20 cellular contexts compared by ENCODE assay signal in genomic region chr3:4228295-4228694, GRCh38.
A peak's percentile ranks its signal among the peaks of the same experiment; 100 is the strongest.
DNase-seq lines count a peak whose midpoint lies in the region; ATAC-seq, FAIRE-seq and TF ChIP-seq lines count a peak whose summit lies in the region.
"Had no signal": no experiment of that assay in that cellular context is flagged by ENCODE, and none has a peak within 500 bp of the region (broad histone marks: within the 10 kb centered on the region; RNA-seq: fewer than 3 reads in every experiment).

No MANE protein-coding gene starts in this region.

- H3K9me2 ChIP-seq in SK-N-SH, result no peaks in the 10 kb centered on the region

- H3F3A ChIP-seq in SK-N-SH (replicated peaks; ENCODE audit: insufficient read depth), result no peaks in the 10 kb centered on the region

- CTCF ChIA-PET in SK-N-SH (lab: Yijun Ruan, JAX), result no interaction called here

- H3K27ac Mint-ChIP-seq in glutamatergic neuron (ENCODE audit: unreplicated experiment), result peak overlapping the region; percentile 74
- H3K27ac Mint-ChIP-seq: CD14-positive monocyte had no signal

- H3K9ac ChIP-seq in SK-N-SH, result no peak overlapping the region
- H3K9ac ChIP-seq: GM23248 had no signal

- no peaks in the 10 kb centered on the region for H3K36me3 ChIP-seq in small intestine (ENCODE audit: control insufficient read depth in 2 of 2, insufficient read depth in 2 of 2, low read length in 2 of 2)
- no peaks in the 10 kb centered on the region for H3K36me3 ChIP-seq in SK-N-SH (replicated peaks in 1 of 2; ENCODE audit: control insufficient read depth in 1 of 2, insufficient read depth in 2 of 2, low read length in 1 of 2)

- peaks cover 6% of the 10 kb centered on the region for H3K9me3 Mint-ChIP-seq in glutamatergic neuron (ENCODE audit: unreplicated experiment)
- H3K9me3 Mint-ChIP-seq: CD14-positive monocyte had no signal

- H3K4me3 Mint-ChIP-seq in glutamatergic neuron (ENCODE audit: unreplicated experiment), result peak overlapping the region; percentile 71
- H3K4me3 Mint-ChIP-seq: CD14-positive monocyte had no signal

- peaks cover 41% of the 10 kb centered on the region for H3K4me1 Mint-ChIP-seq in glutamatergic neuron (ENCODE audit: low read depth, unreplicated experiment)

- TF ChIP-seq CTCF in glutamatergic neuron (IDR thresholded peaks at IDR 0.05; ENCODE audit: partially characterized antibody, unreplicated experiment) (no peak), SK-N-SH (IDR thresholded peaks at IDR 0.05) (no peak)

- no peak overlapping the region for H3K27ac ChIP-seq in small intestine (ENCODE audit: low read depth in 1 of 2, low read length in 1 of 2)
- H3K27ac ChIP-seq in SK-N-SH (ENCODE audit: low read depth in 2 of 2, low read length in 1 of 2), result no peak overlapping the region
- H3K27ac ChIP-seq: A549, GM23248 had no signal

- H2AFZ ChIP-seq in SK-N-SH (ENCODE audit: low read depth), result no peak overlapping the region
- H2AFZ ChIP-seq: GM23248 had no signal

- no peak overlapping the region for H3K4me2 ChIP-seq in SK-N-SH
- H3K4me2 ChIP-seq: A549 had no signal

- WGBS in small intestine, 3 donors, result 72 to 93% (median 74%) methylated on average over 2 of the region's 2 CpGs
- 0% methylated on average over 2 of the region's 2 CpGs for WGBS in SK-N-SH (ENCODE audit: low lambda C conversion rate)

- H3K4me3 ChIP-seq in small intestine (ENCODE audit: low read depth in 1 of 2, low read length in 2 of 2) (no peak overlapping the region), SK-N-SH (ENCODE audit: low read depth in 2 of 2, low read length in 1 of 2) (no peak overlapping the region)
- H3K4me3 ChIP-seq: A549, GM23248, K562 had no signal

- no peaks in the 10 kb centered on the region for H3K4me1 ChIP-seq in small intestine (ENCODE audit: control insufficient read depth in 2 of 2, insufficient read depth in 1 of 2, low read depth in 1 of 2, low read length in 1 of 2)
- no peaks in the 10 kb centered on the region for H3K4me1 ChIP-seq in SK-N-SH (ENCODE audit: control insufficient read depth in 1 of 2, insufficient read depth in 2 of 2, low read depth in 1 of 2, low read length in 1 of 2)
- H3K4me1 ChIP-seq: A549 had no signal

- TF ChIP-seq EP300 in SK-N-SH (IDR thresholded peaks at IDR 0.05; ENCODE audit: borderline replicate concordance in 1 of 2, low read depth in 1 of 2, low read length in 1 of 2), result no peak

- DNase-seq in DMS 273 treated with DMSO at 0.1 percent for 48 hours (lab: John Stamatoyannopoulos, UW) (peak; percentile 48), NCI-H128 (lab: John Stamatoyannopoulos, UW; ENCODE audit: unreplicated experiment) (peak; percentile 5), NCI-H524 treated with DMSO at 0.1 percent for 48 hours (lab: John Stamatoyannopoulos, UW) (peak; percentile 72), glutamatergic neuron (peak; percentile 59), small intestine (no peak), SIG-M5 (lab: John Stamatoyannopoulos, UW) (no peak), SK-N-SH (no peak)
- DNase-seq: DMS53, GM23248, HCEC 1CT, MV-4-11, NCI-H1417 treated with DMSO at 0.1 percent for 48 hours, NCI-H2081 treated with DMSO at 0.1 percent for 48 hours, Right ventricle myocardium superior had no signal

- FAIRE-seq in small intestine (lab: Jason Lieb, UNC), result no peak
- FAIRE-seq: A549, K562, RCC 7860 had no signal

- H3K79me2 ChIP-seq in SK-N-SH (ENCODE audit: insufficient read depth), result no peaks in the 10 kb centered on the region

- H3K9me3 ChIP-seq in small intestine (ENCODE audit: control insufficient read depth, low read depth), result no peaks in the 10 kb centered on the region
- H3K9me3 ChIP-seq in SK-N-SH, result no peaks in the 10 kb centered on the region
- H3K9me3 ChIP-seq: A549 had no signal

- ATAC-seq in HG02763 (IDR thresholded peaks at IDR 0.05; ENCODE audit: unreplicated experiment), result no peak
- ATAC-seq: A549, K562, SK-N-SH treated with all-trans-retinoic acid at 6 μM for 48 hours had no signal

- H3K27me3 ChIP-seq in small intestine (ENCODE audit: control insufficient read depth in 2 of 2, insufficient read depth in 2 of 2, low read length in 2 of 2) (no peaks in the 10 kb centered on the region), SK-N-SH (ENCODE audit: insufficient read depth) (no peaks in the 10 kb centered on the region)

- peaks cover 8% of the 10 kb centered on the region for H3K27me3 Mint-ChIP-seq in glutamatergic neuron (ENCODE audit: unreplicated experiment)

- H4K20me1 ChIP-seq in SK-N-SH (ENCODE audit: insufficient read depth), result no peaks in the 10 kb centered on the region

- POLR2A ChIA-PET in SK-N-SH (lab: Yijun Ruan, JAX), result no interaction called here

- no peak for TF ChIP-seq RAD21 in SK-N-SH (IDR thresholded peaks at IDR 0.05; ENCODE audit: low read length)

- H3K36me3 Mint-ChIP-seq in glutamatergic neuron (ENCODE audit: unreplicated experiment), result no peaks in the 10 kb centered on the region
- H3K36me3 Mint-ChIP-seq: CD14-positive monocyte had no signal

TF ChIP-seq in SK-N-SH, 30 proteins besides CTCF, POLR2A, EP300 and RAD21 (continues in another document):
- TF ChIP-seq, protein P1, sequence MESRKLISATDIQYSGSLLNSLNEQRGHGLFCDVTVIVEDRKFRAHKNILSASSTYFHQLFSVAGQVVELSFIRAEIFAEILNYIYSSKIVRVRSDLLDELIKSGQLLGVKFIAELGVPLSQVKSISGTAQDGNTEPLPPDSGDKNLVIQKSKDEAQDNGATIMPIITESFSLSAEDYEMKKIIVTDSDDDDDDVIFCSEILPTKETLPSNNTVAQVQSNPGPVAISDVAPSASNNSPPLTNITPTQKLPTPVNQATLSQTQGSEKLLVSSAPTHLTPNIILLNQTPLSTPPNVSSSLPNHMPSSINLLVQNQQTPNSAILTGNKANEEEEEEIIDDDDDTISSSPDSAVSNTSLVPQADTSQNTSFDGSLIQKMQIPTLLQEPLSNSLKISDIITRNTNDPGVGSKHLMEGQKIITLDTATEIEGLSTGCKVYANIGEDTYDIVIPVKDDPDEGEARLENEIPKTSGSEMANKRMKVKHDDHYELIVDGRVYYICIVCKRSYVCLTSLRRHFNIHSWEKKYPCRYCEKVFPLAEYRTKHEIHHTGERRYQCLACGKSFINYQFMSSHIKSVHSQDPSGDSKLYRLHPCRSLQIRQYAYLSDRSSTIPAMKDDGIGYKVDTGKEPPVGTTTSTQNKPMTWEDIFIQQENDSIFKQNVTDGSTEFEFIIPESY (IDR thresholded peaks at IDR 0.05; ENCODE audit: borderline replicate concordance, low read depth), result no peak
- TF ChIP-seq, protein P2, sequence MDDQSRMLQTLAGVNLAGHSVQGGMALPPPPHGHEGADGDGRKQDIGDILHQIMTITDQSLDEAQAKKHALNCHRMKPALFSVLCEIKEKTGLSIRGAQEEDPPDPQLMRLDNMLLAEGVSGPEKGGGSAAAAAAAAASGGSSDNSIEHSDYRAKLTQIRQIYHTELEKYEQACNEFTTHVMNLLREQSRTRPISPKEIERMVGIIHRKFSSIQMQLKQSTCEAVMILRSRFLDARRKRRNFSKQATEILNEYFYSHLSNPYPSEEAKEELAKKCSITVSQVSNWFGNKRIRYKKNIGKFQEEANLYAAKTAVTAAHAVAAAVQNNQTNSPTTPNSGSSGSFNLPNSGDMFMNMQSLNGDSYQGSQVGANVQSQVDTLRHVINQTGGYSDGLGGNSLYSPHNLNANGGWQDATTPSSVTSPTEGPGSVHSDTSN (IDR thresholded peaks at IDR 0.05), result no peak
- TF ChIP-seq FOXJ3 (CRISPR knock-in tag; IDR thresholded peaks at IDR 0.05), result no peak
- no peak for TF ChIP-seq TEAD4 (IDR thresholded peaks at IDR 0.05; ENCODE audit: borderline replicate concordance, insufficient read depth)
- no peak for TF ChIP-seq USF2 (IDR thresholded peaks at IDR 0.05; ENCODE audit: borderline replicate concordance, low read depth, low read length)
- TF ChIP-seq RXRA (IDR thresholded peaks at IDR 0.05; ENCODE audit: borderline replicate concordance, low read depth), result no peak
- no peak for TF ChIP-seq MEF2A (IDR thresholded peaks at IDR 0.05; ENCODE audit: borderline replicate concordance, low read depth)
- TF ChIP-seq, protein P3, sequence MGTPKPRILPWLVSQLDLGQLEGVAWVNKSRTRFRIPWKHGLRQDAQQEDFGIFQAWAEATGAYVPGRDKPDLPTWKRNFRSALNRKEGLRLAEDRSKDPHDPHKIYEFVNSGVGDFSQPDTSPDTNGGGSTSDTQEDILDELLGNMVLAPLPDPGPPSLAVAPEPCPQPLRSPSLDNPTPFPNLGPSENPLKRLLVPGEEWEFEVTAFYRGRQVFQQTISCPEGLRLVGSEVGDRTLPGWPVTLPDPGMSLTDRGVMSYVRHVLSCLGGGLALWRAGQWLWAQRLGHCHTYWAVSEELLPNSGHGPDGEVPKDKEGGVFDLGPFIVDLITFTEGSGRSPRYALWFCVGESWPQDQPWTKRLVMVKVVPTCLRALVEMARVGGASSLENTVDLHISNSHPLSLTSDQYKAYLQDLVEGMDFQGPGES (IDR thresholded peaks at IDR 0.05; ENCODE audit: low read depth, low read length), result no peak
- TF ChIP-seq NRF1 (IDR thresholded peaks at IDR 0.05; ENCODE audit: low read depth, low read length), result no peak
- no peak for TF ChIP-seq FOXM1 (IDR thresholded peaks at IDR 0.05; ENCODE audit: low read depth)
- no peak for TF ChIP-seq JUND (IDR thresholded peaks at IDR 0.05)
- no peak for TF ChIP-seq SMC3 (IDR thresholded peaks at IDR 0.05; ENCODE audit: low read depth, low read length)
- no peak for TF ChIP-seq POLR2AphosphoS5 (IDR thresholded peaks at IDR 0.05; ENCODE audit: low read depth, low read length)
- TF ChIP-seq GABPA (IDR thresholded peaks at IDR 0.05; ENCODE audit: low read depth), result no peak
- TF ChIP-seq, protein P4, sequence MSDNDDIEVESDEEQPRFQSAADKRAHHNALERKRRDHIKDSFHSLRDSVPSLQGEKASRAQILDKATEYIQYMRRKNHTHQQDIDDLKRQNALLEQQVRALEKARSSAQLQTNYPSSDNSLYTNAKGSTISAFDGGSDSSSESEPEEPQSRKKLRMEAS (IDR thresholded peaks at IDR 0.05; ENCODE audit: low read depth), result no peak
- TF ChIP-seq TAF1 (IDR thresholded peaks at IDR 0.05; ENCODE audit: borderline replicate concordance, low read depth, low read length), result no peak
- TF ChIP-seq TCF12 (IDR thresholded peaks at IDR 0.05), result no peak
- no peak for TF ChIP-seq ELF1 (IDR thresholded peaks at IDR 0.05)

Comparison
In these comparisons a context has a peak if more than half of its experiments do, and no peak if none do; other contexts are left out.
1. DNase-seq: peak in DMS 273 treated with DMSO at 0.1 percent for 48 hours (single experiment), NCI-H128 (single experiment), NCI-H524 treated with DMSO at 0.1 percent for 48 hours (single experiment) and glutamatergic neuron (single experiment); none in small intestine (single experiment), SIG-M5 (single experiment) and SK-N-SH (single experiment).